In the genomic region with DNA sequence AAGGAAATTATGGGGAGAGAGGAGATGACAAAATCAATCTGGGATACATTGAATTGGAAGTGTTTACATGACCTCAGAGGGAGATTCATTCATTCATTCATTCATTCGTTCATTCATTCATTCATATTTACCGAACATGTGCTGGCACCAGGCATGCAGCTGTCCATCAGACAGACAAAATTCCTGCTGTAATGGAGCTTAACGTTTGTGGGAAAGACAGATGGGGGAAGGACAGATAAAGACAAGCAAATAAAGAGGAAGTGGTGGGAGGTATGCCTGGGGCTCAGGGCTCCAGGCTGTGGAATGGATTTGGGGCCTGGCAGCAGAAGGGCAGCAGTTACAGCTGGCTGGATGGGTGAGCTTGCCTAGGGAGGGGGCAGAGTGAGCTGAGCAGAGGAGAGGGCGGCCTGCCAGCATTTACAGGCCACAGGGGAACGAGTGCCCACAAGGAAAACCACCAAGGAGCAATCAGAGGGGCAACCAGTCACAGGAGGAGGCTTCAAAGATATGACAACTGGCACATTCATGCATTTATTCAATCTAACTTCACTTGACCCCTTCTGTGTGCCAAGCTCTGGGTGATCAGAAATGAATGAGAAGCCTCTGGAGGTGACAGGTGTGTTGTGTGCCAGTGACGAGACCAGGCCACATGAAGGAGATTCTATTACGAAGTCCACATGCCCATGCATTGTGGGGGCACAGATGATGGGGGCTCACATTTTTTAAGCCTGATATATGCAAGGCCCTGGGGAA, we compare ENCODE assay signal across 1 cellular context.
TF ChIP-seq lines count a peak whose summit lies in the region.

No MANE protein-coding gene starts in this region.

TF ChIP-seq in H1, 55 proteins besides CTCF, POLR2A, EP300 and RAD21 (continued from another document):
- TF ChIP-seq, protein P1, sequence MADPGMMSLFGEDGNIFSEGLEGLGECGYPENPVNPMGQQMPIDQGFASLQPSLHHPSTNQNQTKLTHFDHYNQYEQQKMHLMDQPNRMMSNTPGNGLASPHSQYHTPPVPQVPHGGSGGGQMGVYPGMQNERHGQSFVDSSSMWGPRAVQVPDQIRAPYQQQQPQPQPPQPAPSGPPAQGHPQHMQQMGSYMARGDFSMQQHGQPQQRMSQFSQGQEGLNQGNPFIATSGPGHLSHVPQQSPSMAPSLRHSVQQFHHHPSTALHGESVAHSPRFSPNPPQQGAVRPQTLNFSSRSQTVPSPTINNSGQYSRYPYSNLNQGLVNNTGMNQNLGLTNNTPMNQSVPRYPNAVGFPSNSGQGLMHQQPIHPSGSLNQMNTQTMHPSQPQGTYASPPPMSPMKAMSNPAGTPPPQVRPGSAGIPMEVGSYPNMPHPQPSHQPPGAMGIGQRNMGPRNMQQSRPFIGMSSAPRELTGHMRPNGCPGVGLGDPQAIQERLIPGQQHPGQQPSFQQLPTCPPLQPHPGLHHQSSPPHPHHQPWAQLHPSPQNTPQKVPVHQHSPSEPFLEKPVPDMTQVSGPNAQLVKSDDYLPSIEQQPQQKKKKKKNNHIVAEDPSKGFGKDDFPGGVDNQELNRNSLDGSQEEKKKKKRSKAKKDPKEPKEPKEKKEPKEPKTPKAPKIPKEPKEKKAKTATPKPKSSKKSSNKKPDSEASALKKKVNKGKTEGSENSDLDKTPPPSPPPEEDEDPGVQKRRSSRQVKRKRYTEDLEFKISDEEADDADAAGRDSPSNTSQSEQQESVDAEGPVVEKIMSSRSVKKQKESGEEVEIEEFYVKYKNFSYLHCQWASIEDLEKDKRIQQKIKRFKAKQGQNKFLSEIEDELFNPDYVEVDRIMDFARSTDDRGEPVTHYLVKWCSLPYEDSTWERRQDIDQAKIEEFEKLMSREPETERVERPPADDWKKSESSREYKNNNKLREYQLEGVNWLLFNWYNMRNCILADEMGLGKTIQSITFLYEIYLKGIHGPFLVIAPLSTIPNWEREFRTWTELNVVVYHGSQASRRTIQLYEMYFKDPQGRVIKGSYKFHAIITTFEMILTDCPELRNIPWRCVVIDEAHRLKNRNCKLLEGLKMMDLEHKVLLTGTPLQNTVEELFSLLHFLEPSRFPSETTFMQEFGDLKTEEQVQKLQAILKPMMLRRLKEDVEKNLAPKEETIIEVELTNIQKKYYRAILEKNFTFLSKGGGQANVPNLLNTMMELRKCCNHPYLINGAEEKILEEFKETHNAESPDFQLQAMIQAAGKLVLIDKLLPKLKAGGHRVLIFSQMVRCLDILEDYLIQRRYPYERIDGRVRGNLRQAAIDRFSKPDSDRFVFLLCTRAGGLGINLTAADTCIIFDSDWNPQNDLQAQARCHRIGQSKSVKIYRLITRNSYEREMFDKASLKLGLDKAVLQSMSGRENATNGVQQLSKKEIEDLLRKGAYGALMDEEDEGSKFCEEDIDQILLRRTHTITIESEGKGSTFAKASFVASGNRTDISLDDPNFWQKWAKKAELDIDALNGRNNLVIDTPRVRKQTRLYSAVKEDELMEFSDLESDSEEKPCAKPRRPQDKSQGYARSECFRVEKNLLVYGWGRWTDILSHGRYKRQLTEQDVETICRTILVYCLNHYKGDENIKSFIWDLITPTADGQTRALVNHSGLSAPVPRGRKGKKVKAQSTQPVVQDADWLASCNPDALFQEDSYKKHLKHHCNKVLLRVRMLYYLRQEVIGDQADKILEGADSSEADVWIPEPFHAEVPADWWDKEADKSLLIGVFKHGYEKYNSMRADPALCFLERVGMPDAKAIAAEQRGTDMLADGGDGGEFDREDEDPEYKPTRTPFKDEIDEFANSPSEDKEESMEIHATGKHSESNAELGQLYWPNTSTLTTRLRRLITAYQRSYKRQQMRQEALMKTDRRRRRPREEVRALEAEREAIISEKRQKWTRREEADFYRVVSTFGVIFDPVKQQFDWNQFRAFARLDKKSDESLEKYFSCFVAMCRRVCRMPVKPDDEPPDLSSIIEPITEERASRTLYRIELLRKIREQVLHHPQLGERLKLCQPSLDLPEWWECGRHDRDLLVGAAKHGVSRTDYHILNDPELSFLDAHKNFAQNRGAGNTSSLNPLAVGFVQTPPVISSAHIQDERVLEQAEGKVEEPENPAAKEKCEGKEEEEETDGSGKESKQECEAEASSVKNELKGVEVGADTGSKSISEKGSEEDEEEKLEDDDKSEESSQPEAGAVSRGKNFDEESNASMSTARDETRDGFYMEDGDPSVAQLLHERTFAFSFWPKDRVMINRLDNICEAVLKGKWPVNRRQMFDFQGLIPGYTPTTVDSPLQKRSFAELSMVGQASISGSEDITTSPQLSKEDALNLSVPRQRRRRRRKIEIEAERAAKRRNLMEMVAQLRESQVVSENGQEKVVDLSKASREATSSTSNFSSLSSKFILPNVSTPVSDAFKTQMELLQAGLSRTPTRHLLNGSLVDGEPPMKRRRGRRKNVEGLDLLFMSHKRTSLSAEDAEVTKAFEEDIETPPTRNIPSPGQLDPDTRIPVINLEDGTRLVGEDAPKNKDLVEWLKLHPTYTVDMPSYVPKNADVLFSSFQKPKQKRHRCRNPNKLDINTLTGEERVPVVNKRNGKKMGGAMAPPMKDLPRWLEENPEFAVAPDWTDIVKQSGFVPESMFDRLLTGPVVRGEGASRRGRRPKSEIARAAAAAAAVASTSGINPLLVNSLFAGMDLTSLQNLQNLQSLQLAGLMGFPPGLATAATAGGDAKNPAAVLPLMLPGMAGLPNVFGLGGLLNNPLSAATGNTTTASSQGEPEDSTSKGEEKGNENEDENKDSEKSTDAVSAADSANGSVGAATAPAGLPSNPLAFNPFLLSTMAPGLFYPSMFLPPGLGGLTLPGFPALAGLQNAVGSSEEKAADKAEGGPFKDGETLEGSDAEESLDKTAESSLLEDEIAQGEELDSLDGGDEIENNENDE (IDR thresholded peaks at IDR 0.05; ENCODE audit: insufficient replicate concordance, low read length) = no peak
- no peak for TF ChIP-seq KDM1A (IDR thresholded peaks at IDR 0.05; ENCODE audit: borderline replicate concordance, low read length)
- TF ChIP-seq, protein P2, sequence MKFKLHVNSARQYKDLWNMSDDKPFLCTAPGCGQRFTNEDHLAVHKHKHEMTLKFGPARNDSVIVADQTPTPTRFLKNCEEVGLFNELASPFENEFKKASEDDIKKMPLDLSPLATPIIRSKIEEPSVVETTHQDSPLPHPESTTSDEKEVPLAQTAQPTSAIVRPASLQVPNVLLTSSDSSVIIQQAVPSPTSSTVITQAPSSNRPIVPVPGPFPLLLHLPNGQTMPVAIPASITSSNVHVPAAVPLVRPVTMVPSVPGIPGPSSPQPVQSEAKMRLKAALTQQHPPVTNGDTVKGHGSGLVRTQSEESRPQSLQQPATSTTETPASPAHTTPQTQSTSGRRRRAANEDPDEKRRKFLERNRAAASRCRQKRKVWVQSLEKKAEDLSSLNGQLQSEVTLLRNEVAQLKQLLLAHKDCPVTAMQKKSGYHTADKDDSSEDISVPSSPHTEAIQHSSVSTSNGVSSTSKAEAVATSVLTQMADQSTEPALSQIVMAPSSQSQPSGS (IDR thresholded peaks at IDR 0.05; ENCODE audit: low read length) = no peak
- TF ChIP-seq YY1 (IDR thresholded peaks at IDR 0.05; ENCODE audit: low read depth, low read length) = no peak
- TF ChIP-seq, protein P3, sequence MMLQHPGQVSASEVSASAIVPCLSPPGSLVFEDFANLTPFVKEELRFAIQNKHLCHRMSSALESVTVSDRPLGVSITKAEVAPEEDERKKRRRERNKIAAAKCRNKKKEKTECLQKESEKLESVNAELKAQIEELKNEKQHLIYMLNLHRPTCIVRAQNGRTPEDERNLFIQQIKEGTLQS (IDR thresholded peaks at IDR 0.05; ENCODE audit: insufficient read depth, low read depth, low read length) = no peak
- no peak for TF ChIP-seq SIRT6 (IDR thresholded peaks at IDR 0.05; ENCODE audit: low read length)
- no peak for TF ChIP-seq RFX5 (IDR thresholded peaks at IDR 0.05; ENCODE audit: borderline replicate concordance, low read depth, low read length)
- no peak for TF ChIP-seq TEAD4 (IDR thresholded peaks at IDR 0.05; ENCODE audit: low read depth, low read length)
- TF ChIP-seq SP2 (IDR thresholded peaks at IDR 0.05; ENCODE audit: low read length) = no peak
- TF ChIP-seq SUZ12 (IDR thresholded peaks at IDR 0.05; ENCODE audit: low read length) = no peak
